ENCODE assay signal across 8 cellular contexts in genomic region chr18:77102246-77103040, GRCh38. TPM values are rescaled to one million over a fixed set of nuclear protein-coding genes. Genes with fewer than 3 reads are reported as not detected.
DNase-seq lines count a peak whose midpoint lies in the region; ATAC-seq and TF ChIP-seq lines count a peak whose summit lies in the region.

No MANE protein-coding gene starts in this region.

- peaks cover 0 to 5% (median 0%) of the 10 kb centered on the region in 11 experiments; a peak in 1 of 22 replicates for H3K9me3 ChIP-seq in BLaER1 treated with 17β-estradiol and CSF1 and Interleukin-3, amounts not matched to agents 10 nM and 100 nM (replicated peaks in 1 of 11)
- no peaks in the 10 kb centered on the region for H3K9me3 ChIP-seq in transverse colon

- intact Hi-C loops in transverse colon (cut with DNase I; ENCODE audit: low total_unique reads), result no loop called here

- in situ Hi-C loops in transverse colon (cut with MboI; ENCODE audit: low pct_ligation_motif_present in 1 of 4, low pct_unique_long_range_greater_than_20kb in 1 of 4, low sequenced_read_pairs in 3 of 4), result no loop called here

- H3K4me3 ChIP-seq in BLaER1 treated with 17β-estradiol and CSF1 and Interleukin-3, amounts not matched to agents 10 nM and 100 nM, result peak overlapping the region in 9 of 10 experiments; percentile 21 to 60 (median 38); a peak in 14 of 20 replicates
- H3K4me3 ChIP-seq in transverse colon, result no peak overlapping the region

- no peaks in the 10 kb centered on the region for H3K27me3 ChIP-seq in BLaER1 treated with 17β-estradiol and CSF1 and Interleukin-3, amounts not matched to agents 10 nM and 100 nM
- H3K27me3 ChIP-seq in transverse colon, result no peaks in the 10 kb centered on the region

- peaks cover 11% of the 10 kb centered on the region for H3K9me3 Mint-ChIP-seq in activated CD8-positive, alpha-beta T cell treated with anti-CD3 and anti-CD28 coated beads, Interleukin-2, amount 10 ng/mL, durations not matched to agents 7 days and 5 days (ENCODE audit: insufficient read depth)

- DNase-seq in activated CD8-positive, alpha-beta T cell treated with anti-CD3 and anti-CD28 coated beads, Interleukin-2, amount 10 ng/mL, durations not matched to agents 7 days and 5 days, result peak; percentile 52
- DNase-seq in iris pigment epithelial cell (ENCODE audit: low read depth) (peak; percentile 94), transverse colon (no peak), SIG-M5 (lab: John Stamatoyannopoulos, UW) (no peak), iPS-NIHi7 (ENCODE audit: extremely low spot score) (no peak)

- H3K9ac ChIP-seq in BLaER1 treated with 17β-estradiol and CSF1 and Interleukin-3, amounts not matched to agents 10 nM and 100 nM, result peak overlapping the region; percentile 70 to 83 (median 77)

- no peaks in the 10 kb centered on the region for H3K27me3 Mint-ChIP-seq in activated CD8-positive, alpha-beta T cell treated with anti-CD3 and anti-CD28 coated beads, Interleukin-2, amount 10 ng/mL, durations not matched to agents 7 days and 5 days (ENCODE audit: low read depth)

- TF ChIP-seq EP300 in transverse colon (IDR thresholded peaks at IDR 0.05; ENCODE audit: low read depth), result no peak

- no peak for TF ChIP-seq CTCF in transverse colon (IDR thresholded peaks at IDR 0.05)

- H3K4me2 ChIP-seq in BLaER1 treated with 17β-estradiol and CSF1 and Interleukin-3, amounts not matched to agents 10 nM and 100 nM, result peak overlapping the region; percentile 80 to 97 (median 89)

- POLR2A ChIA-PET in activated CD8-positive, alpha-beta T cell treated with anti-CD3 and anti-CD28 coated beads, Interleukin-2, amount 10 ng/mL, durations not matched to agents 7 days and 5 days (lab: Charles Lee), result interaction anchor here (0.9 to 6.9 kb wide), 18 partner anchors 9 to 50 kb away, joined by 3 to 103 read pairs (median 4); partner anchors contain the start of gene MBP

- H4K20me1 ChIP-seq in BLaER1 treated with 17β-estradiol and CSF1 and Interleukin-3, amounts not matched to agents 10 nM and 100 nM, result peaks cover 0 to 78% (median 15%) of the 10 kb centered on the region in 11 experiments; a peak in 10 of 22 replicates

- peaks cover 94% of the 10 kb centered on the region for H3K4me1 Mint-ChIP-seq in activated CD8-positive, alpha-beta T cell treated with anti-CD3 and anti-CD28 coated beads, Interleukin-2, amount 10 ng/mL, durations not matched to agents 7 days and 5 days (ENCODE audit: low read depth)

- no peak for TF ChIP-seq POLR2A in transverse colon (IDR thresholded peaks at IDR 0.05)

- H3K4me3 Mint-ChIP-seq in activated CD8-positive, alpha-beta T cell treated with anti-CD3 and anti-CD28 coated beads, Interleukin-2, amount 10 ng/mL, durations not matched to agents 7 days and 5 days, result peak overlapping the region; percentile 71

- H3K36me3 Mint-ChIP-seq in activated CD8-positive, alpha-beta T cell treated with anti-CD3 and anti-CD28 coated beads, Interleukin-2, amount 10 ng/mL, durations not matched to agents 7 days and 5 days (ENCODE audit: low read depth), result peaks cover 87% of the 10 kb centered on the region

- 59 to 67% methylated on average over 3 of the region's 3 CpGs for WGBS in transverse colon (ENCODE audit: low coverage in 1 of 2), 2 donors

- H3K36me3 ChIP-seq in BLaER1 treated with 17β-estradiol and CSF1 and Interleukin-3, amounts not matched to agents 10 nM and 100 nM, result peaks cover 47 to 86% (median 70%) of the 10 kb centered on the region in 11 experiments
- no peaks in the 10 kb centered on the region for H3K36me3 ChIP-seq in transverse colon

- H3K4me1 ChIP-seq in BLaER1 treated with 17β-estradiol and CSF1 and Interleukin-3, amounts not matched to agents 10 nM and 100 nM, result peaks cover 93 to 100% (median 99%) of the 10 kb centered on the region in 10 experiments
- peaks cover 27 to 83% (median 35%) of the 10 kb centered on the region in 4 donors for H3K4me1 ChIP-seq in transverse colon

- ATAC-seq in GM19043 (IDR thresholded peaks at IDR 0.05; ENCODE audit: low read depth, unreplicated experiment) (peak; percentile 71), HG03159 (IDR thresholded peaks at IDR 0.05; ENCODE audit: unreplicated experiment) (peak; percentile 79)
- peak; percentile 73 for ATAC-seq in activated CD8-positive, alpha-beta T cell treated with anti-CD3 and anti-CD28 coated beads, Interleukin-2, amount 10 ng/mL, durations not matched to agents 7 days and 5 days

- CTCF ChIA-PET in activated CD8-positive, alpha-beta T cell treated with anti-CD3 and anti-CD28 coated beads, Interleukin-2, amount 10 ng/mL, durations not matched to agents 7 days and 5 days (lab: Charles Lee), result interaction anchor here (0.6 to 2.9 kb wide), 15 partner anchors 13 to 401 kb away, joined by 3 to 22 read pairs (median 5); partner anchors contain the start of gene MBP

- peak overlapping the region; percentile 75 to 94 (median 88) for H3K27ac ChIP-seq in BLaER1 treated with 17β-estradiol and CSF1 and Interleukin-3, amounts not matched to agents 10 nM and 100 nM
- peak overlapping the region; percentile 78 to 83 (median 80) for H3K27ac ChIP-seq in transverse colon

- peak overlapping the region; percentile 96 for H3K27ac Mint-ChIP-seq in activated CD8-positive, alpha-beta T cell treated with anti-CD3 and anti-CD28 coated beads, Interleukin-2, amount 10 ng/mL, durations not matched to agents 7 days and 5 days

RNA-seq across cellular contexts. Expression of gene MBP, which starts 30.1 kb away (rescaled TPM):
- total RNA-seq in activated CD8-positive, alpha-beta T cell treated with anti-CD3 and anti-CD28 coated beads, Interleukin-2, amount 10 ng/mL, durations not matched to agents 7 days and 5 days, result 10 to 100 TPM; 86.5 to 87.0 TPM
- 10 to 100 TPM; 12.7 to 53.4 (median 41.0) TPM for total RNA-seq in transverse colon

Comparison
In these comparisons a context has a peak if more than half of its experiments do, and no peak if none do; other contexts are left out.
1. H3K4me3 ChIP-seq: peak in BLaER1 treated with 17β-estradiol and CSF1 and Interleukin-3, amounts not matched to agents 10 nM and 100 nM (9 of 10); none in transverse colon (0 of 4).
2. DNase-seq: peak in activated CD8-positive, alpha-beta T cell treated with anti-CD3 and anti-CD28 coated beads, Interleukin-2, amount 10 ng/mL, durations not matched to agents 7 days and 5 days (single experiment) and iris pigment epithelial cell (single experiment); none in transverse colon (single experiment), SIG-M5 (single experiment) and iPS-NIHi7 (single experiment).
3. Peak in every context shown above with its lines, with median percentiles within 50 percentile points of each other: ATAC-seq.